ENCODE assay signal across 17 cellular contexts in the genomic region with DNA sequence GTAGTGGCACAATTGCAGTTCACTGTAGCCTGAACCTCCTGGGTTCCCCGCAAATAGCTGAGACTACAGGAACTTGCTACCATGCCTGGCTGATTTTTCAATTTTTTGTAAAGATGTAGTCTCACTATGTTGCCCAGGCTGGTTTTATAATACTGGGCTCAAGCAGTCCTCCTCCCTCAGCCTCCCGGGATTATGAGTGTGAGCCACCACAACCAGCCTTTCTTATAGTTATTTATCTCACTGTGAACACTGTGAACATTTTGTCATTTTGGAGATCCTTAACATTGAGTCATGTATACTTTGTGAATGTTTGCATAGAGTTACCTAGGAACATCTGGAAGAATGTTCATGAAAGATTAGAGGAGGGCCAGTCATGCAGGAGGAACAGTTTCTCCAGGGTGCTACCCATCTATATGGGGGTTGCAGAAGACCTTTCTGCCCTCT.
A peak's percentile ranks its signal among the peaks of the same experiment; 100 is the strongest.
DNase-seq lines count a peak whose midpoint lies in the region; ATAC-seq, FAIRE-seq and TF ChIP-seq lines count a peak whose summit lies in the region.
"Had no signal": no experiment of that assay in that cellular context is flagged by ENCODE, and none has a peak within 500 bp of the region (broad histone marks: within the 10 kb centered on the region; RNA-seq: fewer than 3 reads in every experiment).

No MANE protein-coding gene starts in this region.

- ATAC-seq in RWPE2 (ENCODE audit: low read depth): peak; percentile 68
- ATAC-seq in activated T-cell treated with anti-CD3 and anti-CD28 coated beads, Interleukin-2, amount 50 U/mL, for 4 hours: no peak
- ATAC-seq in HG02981 (IDR thresholded peaks at IDR 0.05; ENCODE audit: unreplicated experiment): no peak
- ATAC-seq: natural killer cell had no signal

- TF ChIP-seq CTCF in RWPE2 (IDR thresholded peaks at IDR 0.05; ENCODE audit: poor library complexity, severe bottlenecking) (no peak), nephron progenitor cell (IDR thresholded peaks at IDR 0.05) (no peak)

- peaks cover 15% of the 10 kb centered on the region for H3K4me1 Mint-ChIP-seq in nephron progenitor cell
- H3K4me1 Mint-ChIP-seq in activated T-cell treated with anti-CD3 and anti-CD28 coated beads, Interleukin-2, amount 50 U/mL, for 4 hours (ENCODE audit: low read depth): peaks cover 32% of the 10 kb centered on the region

- no peaks in the 10 kb centered on the region for H3K9me3 ChIP-seq in RWPE2 (ENCODE audit: severe bottlenecking)
- H3K9me3 ChIP-seq: left lung had no signal

- H3K27me3 Mint-ChIP-seq in nephron progenitor cell (ENCODE audit: low read depth, poor library complexity): peaks cover 17% of the 10 kb centered on the region
- no peaks in the 10 kb centered on the region for H3K27me3 Mint-ChIP-seq in activated T-cell treated with anti-CD3 and anti-CD28 coated beads, Interleukin-2, amount 50 U/mL, for 4 hours (ENCODE audit: low read depth)

- H3K27ac ChIP-seq in RWPE2 (ENCODE audit: poor library complexity, severe bottlenecking): no peak overlapping the region
- H3K27ac ChIP-seq in epithelial cell of prostate: peak overlapping the region; percentile 73
- H3K27ac ChIP-seq: C4-2B, HL-60, left lung had no signal

- H3K9me3 Mint-ChIP-seq in nephron progenitor cell: peaks cover 4% of the 10 kb centered on the region
- H3K9me3 Mint-ChIP-seq in activated T-cell treated with anti-CD3 and anti-CD28 coated beads, Interleukin-2, amount 50 U/mL, for 4 hours: peaks cover 9% of the 10 kb centered on the region
- H3K9me3 Mint-ChIP-seq: natural killer cell had no signal

- peaks cover 13% of the 10 kb centered on the region for H3K4me1 ChIP-seq in RWPE2 (ENCODE audit: insufficient read depth, poor library complexity, severe bottlenecking)

- FAIRE-seq in RCC 7860 (lab: Jason Lieb, UNC): no peak
- FAIRE-seq: GM12892 had no signal

- no peak overlapping the region for H3K4me3 ChIP-seq in RWPE2 (ENCODE audit: severe bottlenecking)
- H3K4me3 ChIP-seq: left lung had no signal

- H3K4me3 Mint-ChIP-seq in nephron progenitor cell: no peak overlapping the region
- H3K4me3 Mint-ChIP-seq in activated T-cell treated with anti-CD3 and anti-CD28 coated beads, Interleukin-2, amount 50 U/mL, for 4 hours: no peak overlapping the region
- H3K4me3 Mint-ChIP-seq: natural killer cell had no signal

- peak; percentile 9 for DNase-seq in HT1080 (ENCODE audit: low read depth)
- DNase-seq in RWPE2 (ENCODE audit: low spot score): no peak
- DNase-seq in epithelial cell of prostate (ENCODE audit: low read depth, low spot score): peak; percentile 24
- DNase-seq in nephron progenitor cell: no peak
- no peak for DNase-seq in RCC 7860 (ENCODE audit: low spot score)
- DNase-seq in activated effector memory CD4-positive, alpha-beta T cell treated with anti-CD3 and anti-CD28 coated beads, Interleukin-2, amount 50 U/mL, for 16 hours: no peak
- no peak for DNase-seq in activated T-cell treated with anti-CD3 and anti-CD28 coated beads, Interleukin-2, amount 50 U/mL, for 4 hours
- DNase-seq: activated naive CD4-positive, alpha-beta T cell; DND-41; left lung; natural killer cell; NCI-H2107; T1000 had no signal

- no peaks in the 10 kb centered on the region for H3K36me3 ChIP-seq in RWPE2 (ENCODE audit: low read depth)
- H3K36me3 ChIP-seq: left lung had no signal

- no peaks in the 10 kb centered on the region for H3K36me3 Mint-ChIP-seq in nephron progenitor cell (ENCODE audit: low read depth)
- peaks cover 11% of the 10 kb centered on the region for H3K36me3 Mint-ChIP-seq in activated T-cell treated with anti-CD3 and anti-CD28 coated beads, Interleukin-2, amount 50 U/mL, for 4 hours (ENCODE audit: insufficient read depth)
- H3K36me3 Mint-ChIP-seq: natural killer cell had no signal

- no peaks in the 10 kb centered on the region for H3K27me3 ChIP-seq in RWPE2 (ENCODE audit: insufficient read depth, poor library complexity, severe bottlenecking)
- H3K27me3 ChIP-seq: left lung had no signal

- peak overlapping the region; percentile 72 for H3K27ac Mint-ChIP-seq in nephron progenitor cell

Comparison
In these comparisons a context has a peak if more than half of its experiments do, and no peak if none do; other contexts are left out.
1. DNase-seq: peak in HT1080 (single experiment) and epithelial cell of prostate (single experiment); none in RWPE2 (single experiment), nephron progenitor cell (single experiment), RCC 7860 (single experiment), activated effector memory CD4-positive, alpha-beta T cell treated with anti-CD3 and anti-CD28 coated beads, Interleukin-2, amount 50 U/mL, for 16 hours (single experiment) and activated T-cell treated with anti-CD3 and anti-CD28 coated beads, Interleukin-2, amount 50 U/mL, for 4 hours (single experiment).